8 cellular contexts compared by ENCODE assay signal in the genomic region with DNA sequence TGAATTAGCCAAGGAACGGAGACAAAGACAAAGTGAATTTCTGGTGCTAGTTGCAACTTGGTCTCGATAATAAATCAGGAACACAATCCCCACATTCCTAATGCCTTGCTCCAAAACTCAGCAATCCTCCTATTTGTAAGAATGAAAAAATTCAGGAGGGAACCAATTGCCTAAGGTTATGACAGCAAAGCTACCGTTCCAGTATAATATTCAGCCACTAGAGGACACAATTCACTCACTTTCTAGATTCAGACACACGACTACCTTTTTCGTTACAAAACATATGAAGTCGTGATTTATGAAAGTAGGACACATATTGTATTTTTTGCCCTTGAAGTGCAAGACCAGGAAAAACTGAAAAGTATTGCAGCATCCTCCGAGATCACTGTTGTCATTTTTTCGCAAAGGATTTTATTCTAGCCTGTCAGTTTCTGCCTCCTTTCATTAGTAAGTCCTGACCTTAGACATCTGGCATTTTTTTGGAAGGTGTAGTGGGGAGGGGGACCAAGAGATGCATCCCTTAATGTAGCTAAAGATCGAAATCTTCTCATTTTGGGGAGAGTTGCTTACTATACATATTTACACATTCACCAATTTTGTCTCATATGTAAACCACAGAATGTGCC.
DNase-seq lines count a peak whose midpoint lies in the region; ATAC-seq and TF ChIP-seq lines count a peak whose summit lies in the region.

No MANE protein-coding gene starts in this region.

- no peak overlapping the region for H3K27ac Mint-ChIP-seq in osteocyte (ENCODE audit: unreplicated experiment)

- H3K4me1 Mint-ChIP-seq in osteocyte (ENCODE audit: unreplicated experiment): no peaks in the 10 kb centered on the region

- no peak overlapping the region for H3K4me3 Mint-ChIP-seq in osteocyte (ENCODE audit: unreplicated experiment)

- DNase-seq in AG20443 (ENCODE audit: low spot score): peak; percentile 47
- peak; percentile 20 for DNase-seq in HCEC 1CT
- DNase-seq in RPMI8226: peak; percentile 5
- DNase-seq in fibroblast of mammary gland (ENCODE audit: low read depth): peak; percentile 46
- no peak for DNase-seq in osteocyte (ENCODE audit: extremely low spot score, unreplicated experiment)
- DNase-seq in NK-92 (lab: John Stamatoyannopoulos, UW; ENCODE audit: unreplicated experiment): no peak
- no peak for DNase-seq in posterior cingulate gyrus

- H3K4me3 ChIP-seq in fibroblast of mammary gland (ENCODE audit: control insufficient read depth, low read depth, low read length): no peak overlapping the region

- intact Hi-C loops in posterior cingulate gyrus (cut with DNase I): no loop called here

- H3K36me3 Mint-ChIP-seq in osteocyte (ENCODE audit: unreplicated experiment): no peaks in the 10 kb centered on the region

- TF ChIP-seq CTCF in fibroblast of mammary gland (conservative IDR thresholded peaks at IDR 0.05; ENCODE audit: control insufficient read depth, insufficient read depth, low read depth, low read length) (peak; percentile 79), osteocyte (IDR thresholded peaks at IDR 0.05) (peak; percentile 50)

- ATAC-seq in HG03039 (IDR thresholded peaks at IDR 0.05; ENCODE audit: unreplicated experiment): no peak

- no peaks in the 10 kb centered on the region for H3K9me3 Mint-ChIP-seq in osteocyte (ENCODE audit: unreplicated experiment)

- peaks cover 25% of the 10 kb centered on the region for H3K27me3 Mint-ChIP-seq in osteocyte (ENCODE audit: unreplicated experiment)

Comparison
In these comparisons a context has a peak if more than half of its experiments do, and no peak if none do; other contexts are left out.
1. DNase-seq: peak in AG20443 (single experiment), HCEC 1CT (single experiment), RPMI8226 (single experiment) and fibroblast of mammary gland (single experiment); none in osteocyte (single experiment), NK-92 (single experiment) and posterior cingulate gyrus (0 of 10).